In the genomic region with DNA sequence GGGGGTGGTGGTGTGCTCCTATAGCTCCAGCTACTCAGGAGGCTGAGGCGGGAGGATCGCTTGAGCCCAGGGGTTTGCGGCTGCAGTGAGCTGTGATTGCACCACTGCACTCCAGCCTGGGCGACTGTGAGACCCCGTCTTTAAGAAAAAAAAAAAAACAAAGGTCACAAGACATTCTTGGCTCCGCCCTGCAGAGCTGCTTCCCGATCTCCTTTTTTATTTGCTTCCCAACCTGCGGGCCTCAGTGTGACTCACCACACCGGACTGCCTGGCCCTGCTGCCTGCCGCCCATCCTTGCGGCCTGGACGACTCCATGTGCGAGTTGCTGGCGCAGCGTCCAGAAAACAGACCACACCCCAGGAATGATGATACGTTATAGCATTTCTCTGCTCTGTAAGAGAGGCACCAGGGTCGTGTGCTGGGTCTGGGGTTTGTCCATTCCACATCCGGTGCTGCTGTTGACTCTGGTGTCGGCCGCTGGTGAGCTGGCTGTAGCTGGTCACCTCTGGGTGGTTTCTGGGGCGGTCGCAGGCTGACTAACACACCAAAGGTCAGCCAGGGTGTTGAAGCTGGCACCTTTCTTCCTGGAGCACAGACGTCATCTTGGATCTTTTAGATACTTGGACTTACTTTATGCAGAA, we compare ENCODE assay signal across 9 cellular contexts.
DNase-seq lines count a peak whose midpoint lies in the region; ATAC-seq, FAIRE-seq and TF ChIP-seq lines count a peak whose summit lies in the region.
"Had no signal": no experiment of that assay in that cellular context is flagged by ENCODE, and none has a peak within 500 bp of the region (broad histone marks: within the 10 kb centered on the region; RNA-seq: fewer than 3 reads in every experiment).

No MANE protein-coding gene starts in this region.

- FAIRE-seq in frontal cortex (lab: Jason Lieb, UNC), result no peak

- H3K27me3 ChIP-seq in ACC112 (ENCODE audit: insufficient read depth, low read length), result no peaks in the 10 kb centered on the region
- H3K27me3 ChIP-seq: BLaER1 treated with 17β-estradiol and CSF1 and Interleukin-3, amounts not matched to agents 10 nM and 100 nM had no signal

- H2AFZ ChIP-seq in ACC112 (ENCODE audit: low read length, unreplicated experiment), result no peak overlapping the region

- peaks cover 29% of the 10 kb centered on the region for H3K4me1 ChIP-seq in ACC112 (ENCODE audit: control insufficient read depth, insufficient read depth, low read length, unreplicated experiment)

- H3K27ac ChIP-seq in ACC112 (ENCODE audit: low read depth, low read length), result peak overlapping the region; percentile 92
- H3K27ac ChIP-seq: BLaER1 treated with 17β-estradiol and CSF1 and Interleukin-3, amounts not matched to agents 10 nM and 100 nM had no signal

- peaks cover 5% of the 10 kb centered on the region; the same call in 1 of the 2 replicates for H3K36me3 ChIP-seq in ACC112 (ENCODE audit: insufficient read depth, low read length)

- no peak overlapping the region for H3K4me3 ChIP-seq in ACC112 (ENCODE audit: low read depth, low read length)
- H3K4me3 ChIP-seq in epithelial cell of proximal tubule (ENCODE audit: low read depth, low read length), result peak overlapping the region; percentile 39
- H3K4me3 ChIP-seq: BLaER1 treated with 17β-estradiol and CSF1 and Interleukin-3, amounts not matched to agents 10 nM and 100 nM had no signal

- no peak for ATAC-seq in HG02852 (IDR thresholded peaks at IDR 0.05; ENCODE audit: unreplicated experiment)

- peaks cover 5% of the 10 kb centered on the region for H3K79me2 ChIP-seq in ACC112 (ENCODE audit: control insufficient read depth, insufficient read depth, low read length, unreplicated experiment)

- no peak for TF ChIP-seq CTCF in epithelial cell of proximal tubule (conservative IDR thresholded peaks at IDR 0.05; ENCODE audit: low read depth, low read length)

- DNase-seq in NCI-H226 (peak; percentile 90), epithelial cell of proximal tubule (ENCODE audit: low read depth) (peak; percentile 90), mucosa of gallbladder (ENCODE audit: low spot score) (peak; percentile 80), frontal cortex (ENCODE audit: low spot score in 2 of 2) (no peak), NCI-H2171 (lab: John Stamatoyannopoulos, UW) (no peak), cerebellar cortex (ENCODE audit: low spot score) (no peak)

Comparison
In these comparisons a context has a peak if more than half of its experiments do, and no peak if none do; other contexts are left out.
1. DNase-seq: peak in NCI-H226 (single experiment), epithelial cell of proximal tubule (single experiment) and mucosa of gallbladder (single experiment); none in frontal cortex (0 of 2), NCI-H2171 (single experiment) and cerebellar cortex (single experiment).